9 cellular contexts compared by ENCODE assay signal in the genomic region with DNA sequence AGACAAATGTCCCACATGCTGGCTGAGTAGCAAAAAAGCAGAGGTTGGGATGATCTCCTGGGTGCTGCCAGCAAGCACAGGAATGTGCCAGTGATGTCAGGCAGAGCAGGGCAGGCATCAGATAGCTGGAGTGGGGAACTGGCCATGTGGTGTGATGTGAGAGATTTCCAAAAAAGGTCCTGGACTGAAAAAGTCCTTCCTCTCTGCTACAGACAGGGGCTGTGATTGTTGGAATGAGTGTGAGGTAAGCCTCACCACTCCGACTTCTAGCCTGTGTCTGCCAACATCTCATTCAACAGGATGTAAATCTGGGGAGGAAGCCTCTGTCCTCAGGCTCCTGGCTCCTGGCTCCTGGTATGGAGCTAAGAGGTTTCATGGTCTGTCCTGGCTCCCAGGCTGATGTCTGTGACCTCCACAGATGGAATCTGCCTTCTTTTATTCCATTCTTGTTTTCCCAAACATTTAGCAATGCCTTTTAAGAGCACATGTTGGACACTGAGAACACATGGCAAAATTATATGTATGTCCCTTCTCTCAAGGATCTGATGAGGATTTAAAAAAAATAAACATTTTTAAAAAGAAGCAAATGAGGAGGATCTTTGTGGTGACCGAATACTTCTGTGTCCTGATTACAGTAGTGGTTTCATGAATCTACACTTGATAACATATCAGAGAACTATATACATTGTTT. TPM values are rescaled to one million over a fixed set of nuclear protein-coding genes. Genes with fewer than 3 reads are reported as not detected.
A peak's percentile ranks its signal among the peaks of the same experiment; 100 is the strongest.
DNase-seq lines count a peak whose midpoint lies in the region; ATAC-seq and TF ChIP-seq lines count a peak whose summit lies in the region.
"Had no signal": no experiment of that assay in that cellular context is flagged by ENCODE, and none has a peak within 500 bp of the region (broad histone marks: within the 10 kb centered on the region; RNA-seq: fewer than 3 reads in every experiment).

No MANE protein-coding gene starts in this region.

- peak overlapping the region; percentile 22 for H3K4me2 ChIP-seq in skeletal muscle satellite cell (ENCODE audit: low read length)

- H3K4me3 ChIP-seq in HFF-Myc (replicated peaks; ENCODE audit: low read depth, low read length) (no peak overlapping the region), breast epithelium (no peak overlapping the region), skeletal muscle satellite cell (ENCODE audit: low read length) (no peak overlapping the region)

- no peaks in the 10 kb centered on the region for H3K9me3 ChIP-seq in breast epithelium
- H3K9me3 ChIP-seq in skeletal muscle satellite cell (replicated peaks; ENCODE audit: low read length): no peaks in the 10 kb centered on the region

- H3K36me3 ChIP-seq in breast epithelium: no peaks in the 10 kb centered on the region
- no peaks in the 10 kb centered on the region for H3K36me3 ChIP-seq in skeletal muscle satellite cell (ENCODE audit: insufficient read depth, low read length)

- H3K4me1 ChIP-seq in breast epithelium (no peaks in the 10 kb centered on the region), skeletal muscle satellite cell (ENCODE audit: control insufficient read depth, insufficient read depth, low read length) (peaks cover 56% of the 10 kb centered on the region)

- DNase-seq in HFF-Myc (ENCODE audit: extremely low read depth, low read depth): peak; percentile 80
- DNase-seq in breast epithelium (ENCODE audit: low spot score in 2 of 2): peak in 1 of 2 donors; percentile 75
- DNase-seq in hepatic stellate cell (ENCODE audit: low spot score): peak; percentile 54
- no peak for DNase-seq in medulla oblongata (ENCODE audit: extremely low spot score)
- DNase-seq in NAMALWA (ENCODE audit: low spot score): no peak
- no peak for DNase-seq in hippocampal formation (lab: John Stamatoyannopoulos, UW)
- DNase-seq: DND-41 had no signal

- peak overlapping the region; percentile 58 for H3K9ac ChIP-seq in skeletal muscle satellite cell (ENCODE audit: low read depth, low read length)

- intact Hi-C loops in breast epithelium (cut with DNase I; ENCODE audit: low total_unique reads): no loop called here

- H3K27me3 ChIP-seq in breast epithelium: no peaks in the 10 kb centered on the region
- H3K27me3 ChIP-seq in skeletal muscle satellite cell (ENCODE audit: control insufficient read depth, insufficient read depth, low read length): no peaks in the 10 kb centered on the region

- TF ChIP-seq POLR2A in breast epithelium (IDR thresholded peaks at IDR 0.05): no peak

- H3K27ac ChIP-seq in breast epithelium: peak overlapping the region; percentile 1 to 8

- no peak for ATAC-seq in HG03442 (IDR thresholded peaks at IDR 0.05; ENCODE audit: unreplicated experiment)

- TF ChIP-seq CTCF in HFF-Myc (IDR thresholded peaks at IDR 0.05; ENCODE audit: low read depth, low read length, missing control alignments): no peak
- no peak for TF ChIP-seq CTCF in breast epithelium (IDR thresholded peaks at IDR 0.05)

RNA-seq across cellular contexts. Expression of a gene that starts 50.1 kb away (rescaled TPM):
- 10 to 100 TPM; 29.4 to 48.8 (median 37.9) TPM for total RNA-seq in breast epithelium
- total RNA-seq in skeletal muscle satellite cell (2012; rRNA removed): 11.4 and 14.9 TPM in 2 replicates

Comparison
In these comparisons a context has a peak if more than half of its experiments do, and no peak if none do; other contexts are left out.
1. DNase-seq: peak in HFF-Myc (single experiment) and hepatic stellate cell (single experiment); none in medulla oblongata (single experiment), NAMALWA (single experiment) and hippocampal formation (0 of 2).